Comparison of ENCODE assay signal across 2 cellular contexts in the genomic region with DNA sequence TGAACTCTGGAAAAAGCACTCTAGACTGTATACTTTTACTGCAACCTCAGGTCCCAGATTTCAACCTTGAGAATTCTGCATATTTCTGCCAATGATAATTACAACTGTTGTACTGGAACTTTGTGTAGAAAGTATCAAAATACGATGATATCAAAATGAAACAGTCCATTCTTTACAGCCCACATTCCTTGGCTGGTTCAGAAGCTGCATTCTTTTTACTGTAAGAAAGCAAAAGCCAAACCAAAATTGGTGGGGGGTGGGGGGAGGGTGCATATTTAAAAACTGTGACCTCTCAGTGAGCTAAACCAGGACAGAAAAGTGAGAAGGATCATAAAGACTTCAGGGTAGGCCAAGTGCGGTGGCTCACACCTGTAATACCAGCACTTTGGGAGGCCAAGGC.
TF ChIP-seq lines count a peak whose summit lies in the region.

No MANE protein-coding gene starts in this region.

TF ChIP-seq in GM12878, 131 proteins besides CTCF, POLR2A, EP300 and RAD21 (continued from another document):
- TF ChIP-seq ZNF384 (IDR thresholded peaks at IDR 0.05; ENCODE audit: borderline replicate concordance, low read depth, low read length), result no peak
- no peak for TF ChIP-seq NR2C1 (IDR thresholded peaks at IDR 0.05)

TF ChIP-seq in GM23338, 12 proteins besides CTCF, POLR2A, EP300 and RAD21 (continued from another document):
- TF ChIP-seq, protein P1, sequence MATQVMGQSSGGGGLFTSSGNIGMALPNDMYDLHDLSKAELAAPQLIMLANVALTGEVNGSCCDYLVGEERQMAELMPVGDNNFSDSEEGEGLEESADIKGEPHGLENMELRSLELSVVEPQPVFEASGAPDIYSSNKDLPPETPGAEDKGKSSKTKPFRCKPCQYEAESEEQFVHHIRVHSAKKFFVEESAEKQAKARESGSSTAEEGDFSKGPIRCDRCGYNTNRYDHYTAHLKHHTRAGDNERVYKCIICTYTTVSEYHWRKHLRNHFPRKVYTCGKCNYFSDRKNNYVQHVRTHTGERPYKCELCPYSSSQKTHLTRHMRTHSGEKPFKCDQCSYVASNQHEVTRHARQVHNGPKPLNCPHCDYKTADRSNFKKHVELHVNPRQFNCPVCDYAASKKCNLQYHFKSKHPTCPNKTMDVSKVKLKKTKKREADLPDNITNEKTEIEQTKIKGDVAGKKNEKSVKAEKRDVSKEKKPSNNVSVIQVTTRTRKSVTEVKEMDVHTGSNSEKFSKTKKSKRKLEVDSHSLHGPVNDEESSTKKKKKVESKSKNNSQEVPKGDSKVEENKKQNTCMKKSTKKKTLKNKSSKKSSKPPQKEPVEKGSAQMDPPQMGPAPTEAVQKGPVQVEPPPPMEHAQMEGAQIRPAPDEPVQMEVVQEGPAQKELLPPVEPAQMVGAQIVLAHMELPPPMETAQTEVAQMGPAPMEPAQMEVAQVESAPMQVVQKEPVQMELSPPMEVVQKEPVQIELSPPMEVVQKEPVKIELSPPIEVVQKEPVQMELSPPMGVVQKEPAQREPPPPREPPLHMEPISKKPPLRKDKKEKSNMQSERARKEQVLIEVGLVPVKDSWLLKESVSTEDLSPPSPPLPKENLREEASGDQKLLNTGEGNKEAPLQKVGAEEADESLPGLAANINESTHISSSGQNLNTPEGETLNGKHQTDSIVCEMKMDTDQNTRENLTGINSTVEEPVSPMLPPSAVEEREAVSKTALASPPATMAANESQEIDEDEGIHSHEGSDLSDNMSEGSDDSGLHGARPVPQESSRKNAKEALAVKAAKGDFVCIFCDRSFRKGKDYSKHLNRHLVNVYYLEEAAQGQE (IDR thresholded peaks at IDR 0.05; ENCODE audit: unreplicated experiment), result no peak
- no peak for TF ChIP-seq EZH2 (IDR thresholded peaks at IDR 0.05; ENCODE audit: low read depth, unreplicated experiment)
TF ChIP-seq in GM23338: peak in this region for 0.
